11 cellular contexts compared by ENCODE assay signal in the genomic region with DNA sequence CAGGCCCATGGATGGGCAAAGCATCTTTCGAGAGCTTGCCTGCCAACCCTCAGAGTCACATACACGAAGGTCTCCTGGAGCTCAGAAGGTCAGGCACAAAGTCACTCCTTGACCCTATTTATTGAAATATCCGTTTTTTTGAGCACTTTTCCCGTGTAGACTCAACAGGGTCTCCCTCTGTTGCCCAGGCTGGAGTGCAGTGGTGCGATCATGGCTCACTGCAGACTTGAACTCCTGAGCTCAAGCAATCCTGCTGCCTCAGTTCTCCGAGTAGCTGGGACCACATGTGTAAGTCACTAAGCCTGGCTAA.
DNase-seq lines count a peak whose midpoint lies in the region; ATAC-seq lines count a peak whose summit lies in the region.
"Had no signal": no experiment of that assay in that cellular context is flagged by ENCODE, and none has a peak within 500 bp of the region (broad histone marks: within the 10 kb centered on the region; RNA-seq: fewer than 3 reads in every experiment).

No MANE protein-coding gene starts in this region.

- no peak for ATAC-seq in Right ventricle myocardium inferior
- ATAC-seq: A549 had no signal

- peak; percentile 53 for DNase-seq in activated effector memory CD4-positive, alpha-beta T cell treated with anti-CD3 and anti-CD28 coated beads, Interleukin-2, amount 50 U/mL, for 16 hours
- DNase-seq in activated effector memory CD4-positive, alpha-beta T cell treated with Interleukin-2 at 50 U/mL for 16 hours, result no peak
- DNase-seq in Right ventricle myocardium inferior (ENCODE audit: missing footprints), result peak; percentile 11
- DNase-seq in cardiac septum (ENCODE audit: low spot score), result no peak
- peak; percentile 22 for DNase-seq in mesenteric fat pad (ENCODE audit: low spot score)
- no peak for DNase-seq in GOT3 (lab: John Stamatoyannopoulos, UW)
- DNase-seq in activated CD4-positive, alpha-beta T cell treated with anti-CD3 and anti-CD28 coated beads for 48 hours, result no peak
- DNase-seq: AML-193; Caco-2; CD4-positive, alpha-beta T cell had no signal

- intact Hi-C loops in Right ventricle myocardium inferior (cut with DNase I), result no loop called here
- intact Hi-C loops in cardiac septum (cut with DNase I), result no loop called here

Comparison
In these comparisons a context has a peak if more than half of its experiments do, and no peak if none do; other contexts are left out.
1. DNase-seq: peak in activated effector memory CD4-positive, alpha-beta T cell treated with anti-CD3 and anti-CD28 coated beads, Interleukin-2, amount 50 U/mL, for 16 hours (single experiment), Right ventricle myocardium inferior (single experiment) and mesenteric fat pad (single experiment); none in activated effector memory CD4-positive, alpha-beta T cell treated with Interleukin-2 at 50 U/mL for 16 hours (single experiment), cardiac septum (single experiment), GOT3 (single experiment) and activated CD4-positive, alpha-beta T cell treated with anti-CD3 and anti-CD28 coated beads for 48 hours (single experiment).